8 cellular contexts compared by ENCODE assay signal in genomic region chr15:82045892-82046667, GRCh38. TPM values are rescaled to one million over a fixed set of nuclear protein-coding genes. Genes with fewer than 3 reads are reported as not detected.
DNase-seq lines count a peak whose midpoint lies in the region; ATAC-seq and TF ChIP-seq lines count a peak whose summit lies in the region.

MEX3B (minus strand) TSS chr15:82046018; CDS start chr15:82045705, 313 bp downstream.

- peak; percentile 75 for ATAC-seq in GM21529 (IDR thresholded peaks at IDR 0.05; ENCODE audit: unreplicated experiment)

- H3K27me3 ChIP-seq in Caco-2 (replicated peaks; ENCODE audit: control insufficient read depth, insufficient read depth, low read length) = no peaks in the 10 kb centered on the region
- H3K27me3 ChIP-seq in OCI-LY3 (ENCODE audit: low read depth, low read length) = peaks cover 29% of the 10 kb centered on the region

- no peaks in the 10 kb centered on the region for H3K79me2 ChIP-seq in OCI-LY3 (ENCODE audit: low read length)

- H3K27ac ChIP-seq in OCI-LY3 (ENCODE audit: low read length) = peak within 1 kb of the TSS; percentile 70

- peak within 1 kb of the TSS; percentile 96 for H2AFZ ChIP-seq in OCI-LY3 (ENCODE audit: low read depth, low read length)

- peak within 1 kb of the TSS; percentile 87 for H3K9ac ChIP-seq in OCI-LY3 (ENCODE audit: low read length)

- DNase-seq in Caco-2 = peak; percentile 78 to 88
- DNase-seq in HuH-7.5 (ENCODE audit: low spot score) = peak; percentile 99
- peak; percentile 91 for DNase-seq in activated T-cell treated with anti-CD3 and anti-CD28 coated beads for 24 hours (ENCODE audit: low read depth)
- peak; percentile 95 for DNase-seq in epidermal melanocyte (ENCODE audit: insufficient read length, low spot score)
- peak; percentile 87 for DNase-seq in middle frontal gyrus (ENCODE audit: extremely low spot score, low spot score)
- peak; percentile 88 to 92 for DNase-seq in stimulated activated CD8-positive, alpha-beta memory T cell treated with anti-CD3 and anti-CD28 coated beads, Interleukin-15, amount 100 ng/mL, for 48 hours (ENCODE audit: low read depth in 2 of 2)

- H3K9me3 Mint-ChIP-seq in Caco-2 (ENCODE audit: unreplicated experiment) = no peaks in the 10 kb centered on the region

- H3K27ac Mint-ChIP-seq in Caco-2 (ENCODE audit: unreplicated experiment) = no peak within 1 kb of the TSS

- H3K4me3 ChIP-seq in Caco-2 (ENCODE audit: low read depth, low read length) (peak within 1 kb of the TSS; percentile 75), OCI-LY3 (ENCODE audit: low read length) (peak within 1 kb of the TSS; percentile 89)

- H3K4me1 ChIP-seq in Caco-2 (peaks cover 3% of the 10 kb centered on the region; the same call in 1 of the 2 replicates), OCI-LY3 (ENCODE audit: low read length) (peaks cover 4% of the 10 kb centered on the region; the same call in 1 of the 2 replicates)

- H3K36me3 ChIP-seq in Caco-2 (ENCODE audit: control insufficient read depth, insufficient read depth, low read length) (no peaks in the 10 kb centered on the region), OCI-LY3 (replicated peaks; ENCODE audit: low read depth, low read length) (no peaks in the 10 kb centered on the region)

- CTCF ChIA-PET in Caco-2 (lab: Charles Lee) = interaction anchor here (0.5 kb wide), 1 partner anchor 702 kb away, joined by 3 read pairs; no protein-coding TSS in a partner anchor

- H3K4me1 Mint-ChIP-seq in Caco-2 (ENCODE audit: low read depth, unreplicated experiment) = no peaks in the 10 kb centered on the region

- H3K4me3 Mint-ChIP-seq in Caco-2 (ENCODE audit: unreplicated experiment) = peak within 1 kb of the TSS; percentile 78

- peak within 1 kb of the TSS; percentile 75 for H3K4me2 ChIP-seq in OCI-LY3 (ENCODE audit: low read length)

- TF ChIP-seq CTCF in Caco-2 (IDR thresholded peaks at IDR 0.05; ENCODE audit: insufficient read depth in 1 of 2, low read depth in 1 of 2, low read length in 1 of 2, severe bottlenecking in 1 of 2, unreplicated experiment in 1 of 2) (no peak), OCI-LY3 (IDR thresholded peaks at IDR 0.05; ENCODE audit: low read depth, low read length) (no peak)

- POLR2A ChIA-PET in Caco-2 (lab: Charles Lee) = interaction anchor here (0.8 kb wide), 1 partner anchor 720 kb away, joined by 8 read pairs; no protein-coding TSS in a partner anchor

- BruUV-seq in Caco-2 (replicated peaks; lab: Mats Ljungman, UMichigan) = no TSS peak

- intact Hi-C loops in Caco-2 (cut with micrococcal nuclease; ENCODE audit: unreplicated experiment) = no loop called here

- peaks cover 11% of the 10 kb centered on the region for H3K27me3 Mint-ChIP-seq in Caco-2 (ENCODE audit: insufficient read depth, unreplicated experiment)

- peaks cover 13% of the 10 kb centered on the region for H3K36me3 Mint-ChIP-seq in Caco-2 (ENCODE audit: insufficient read depth, unreplicated experiment)

- H3K9me3 ChIP-seq in Caco-2 = no peaks in the 10 kb centered on the region
- H3K9me3 ChIP-seq in OCI-LY3 (ENCODE audit: insufficient read depth, low read length) = no peaks in the 10 kb centered on the region

- no peaks in the 10 kb centered on the region for H4K20me1 ChIP-seq in OCI-LY3 (ENCODE audit: insufficient read depth, low read length)

RNA-seq across cellular contexts. Expression of gene MEX3B, which starts in this region (rescaled TPM):
- 0.28 and 0.34 TPM in 2 replicates for total RNA-seq in Caco-2 (2022)

Comparison
In these comparisons a context has a peak if more than half of its experiments do, and no peak if none do; other contexts are left out.
1. Peak in every context shown above with its lines: DNase-seq, ATAC-seq, H3K4me3 ChIP-seq and H3K27ac ChIP-seq.
2. Peak in DNase-seq and H3K4me3 ChIP-seq in Caco-2; RNA of the gene not detected or under 1 TPM.